8 cellular contexts compared by ENCODE assay signal in the genomic region with DNA sequence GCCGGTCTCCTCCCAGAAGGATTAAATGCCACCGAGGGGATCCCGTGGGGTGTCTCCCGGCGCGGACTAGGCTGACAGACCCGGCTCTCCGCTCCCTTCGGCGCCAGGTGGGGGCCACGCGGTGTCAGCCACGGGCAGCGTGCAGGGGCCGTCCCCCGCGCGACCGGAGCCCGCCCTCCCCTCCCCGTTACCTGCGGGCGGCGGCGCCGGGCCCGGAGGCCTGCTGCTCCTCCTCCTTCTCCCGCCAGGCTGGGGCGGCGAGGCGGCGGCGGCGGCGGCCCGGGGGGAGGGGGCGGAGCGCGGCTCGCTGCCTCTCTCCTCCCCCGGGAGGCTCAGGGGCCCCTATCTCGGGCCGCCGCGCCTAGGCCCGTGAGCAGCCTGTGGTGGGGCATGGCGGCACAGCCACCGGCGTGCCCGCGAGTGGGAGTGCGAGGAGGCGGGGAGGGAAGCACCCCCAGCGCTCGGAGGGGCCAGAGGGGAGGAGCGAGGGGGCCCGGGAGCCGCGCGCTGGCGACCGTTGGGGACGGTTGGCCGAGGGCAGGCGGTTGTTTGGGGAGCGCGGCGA.
DNase-seq lines count a peak whose midpoint lies in the region; ATAC-seq lines count a peak whose summit lies in the region.

No MANE protein-coding gene starts in this region.

- ATAC-seq in HG02623 (IDR thresholded peaks at IDR 0.05; ENCODE audit: unreplicated experiment) = peak; percentile 46

- DNase-seq in NCI-H2227 (lab: John Stamatoyannopoulos, UW; ENCODE audit: unreplicated experiment) (peak; percentile 80), NCI-H2227 treated with DMSO at 0.1 percent for 48 hours (lab: John Stamatoyannopoulos, UW) (no peak), NCI-H2029 (lab: John Stamatoyannopoulos, UW) (peak; percentile 42), ecto neural progenitor cell (ENCODE audit: low spot score) (peak; percentile 79), medulla oblongata (ENCODE audit: extremely low spot score) (peak; percentile 46)
- DNase-seq in activated CD4-positive, alpha-beta T cell treated with anti-CD3 and anti-CD28 coated beads, Interleukin-2, amount 50 U/mL, for 4 hours = peak; percentile 54 to 56
- peak; percentile 26 for DNase-seq in stimulated activated CD8-positive, alpha-beta memory T cell treated with anti-CD3 and anti-CD28 coated beads, Interleukin-12 subunit alpha, Interleukin-12 subunit beta, amount 100 ng/mL, for 1 hour (ENCODE audit: low read depth)
